ENCODE assay signal across 30 cellular contexts in the genomic region with DNA sequence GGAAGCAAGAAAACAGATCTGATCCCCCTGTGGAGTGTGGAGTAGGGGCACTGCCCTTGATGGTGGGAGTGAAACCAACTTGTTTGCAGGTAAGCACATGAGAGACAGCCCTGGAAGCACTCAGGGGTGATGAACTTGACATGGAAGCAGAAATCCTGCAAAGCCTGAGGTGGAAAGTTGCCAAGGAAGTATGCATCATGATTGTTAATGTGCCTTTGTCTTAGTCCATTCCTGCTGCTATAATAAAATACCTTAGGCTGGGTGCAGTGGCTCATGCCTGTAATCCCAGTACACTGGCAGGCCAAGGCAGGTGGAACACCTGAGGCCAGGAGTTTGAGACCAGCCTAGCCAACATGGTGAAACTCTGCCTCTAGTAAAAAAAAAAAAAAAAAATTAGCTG. TPM values are rescaled to one million over a fixed set of nuclear protein-coding genes. Genes with fewer than 3 reads are reported as not detected.
DNase-seq lines count a peak whose midpoint lies in the region; ATAC-seq, FAIRE-seq and TF ChIP-seq lines count a peak whose summit lies in the region.
"Had no signal": no experiment of that assay in that cellular context is flagged by ENCODE, and none has a peak within 500 bp of the region (broad histone marks: within the 10 kb centered on the region; RNA-seq: fewer than 3 reads in every experiment).

No MANE protein-coding gene starts in this region.

- TF ChIP-seq CTCF in mammary epithelial cell (conservative IDR thresholded peaks at IDR 0.05 in 1 of 2, IDR thresholded peaks at IDR 0.05 in 1 of 2; ENCODE audit: extremely low read depth in 1 of 2, insufficient read depth in 1 of 2, low read depth in 1 of 2, low read length in 2 of 2) (no peak), foreskin fibroblast (IDR thresholded peaks at IDR 0.05; ENCODE audit: low read depth, low read length) (no peak)

- H3K27ac ChIP-seq in mammary epithelial cell (ENCODE audit: insufficient read depth, low read depth, low read length) (no peak overlapping the region), small intestine (ENCODE audit: low read depth in 1 of 2, low read length in 1 of 2) (no peak overlapping the region)
- H3K27ac ChIP-seq: adrenal gland, coronary artery, ovary, right atrium auricular region, vagina, VCaP had no signal

- H3K36me3 ChIP-seq in mammary epithelial cell (ENCODE audit: insufficient read depth, low read length), result no peaks in the 10 kb centered on the region
- no peaks in the 10 kb centered on the region for H3K36me3 ChIP-seq in small intestine (ENCODE audit: control insufficient read depth in 2 of 2, insufficient read depth in 2 of 2, low read length in 2 of 2)
- H3K36me3 ChIP-seq: adrenal gland, heart left ventricle, left ventricle myocardium inferior, ovary, right atrium auricular region, vagina had no signal

- H3K9me3 ChIP-seq in mammary epithelial cell (replicated peaks; ENCODE audit: insufficient read depth, low read length) (no peaks in the 10 kb centered on the region), small intestine (ENCODE audit: control insufficient read depth, low read depth) (no peaks in the 10 kb centered on the region)
- H3K9me3 ChIP-seq: ovary had no signal

- H3K4me1 ChIP-seq in mammary epithelial cell (ENCODE audit: insufficient read depth, low read length) (peaks cover 10% of the 10 kb centered on the region), small intestine (ENCODE audit: control insufficient read depth in 2 of 2, insufficient read depth in 1 of 2, low read depth in 1 of 2, low read length in 1 of 2) (no peaks in the 10 kb centered on the region)

- FAIRE-seq in small intestine (lab: Jason Lieb, UNC) (no peak), GM19239 (lab: Jason Lieb, UNC) (no peak)
- FAIRE-seq: G401.6, H1 had no signal

- no TSS peak for BruUV-seq in mammary epithelial cell (replicated peaks; lab: Mats Ljungman, UMichigan)

- dilution Hi-C loops in mammary epithelial cell (cut with HindIII; ENCODE audit: low sequenced_read_pairs), result no loop called here

- in situ Hi-C loops in mammary epithelial cell (cut with MboI; ENCODE audit: low sequenced_read_pairs in 2 of 2), result loop anchor here in 1 of 2 donors (25.0 kb wide), 1 partner anchor 378 kb away; no protein-coding TSS in a partner anchor

- H3K4me2 ChIP-seq in mammary epithelial cell (ENCODE audit: insufficient read depth, low read depth, low read length), result no peak overlapping the region

- ATAC-seq in HG02588 (IDR thresholded peaks at IDR 0.05; ENCODE audit: unreplicated experiment), result no peak
- ATAC-seq: natural killer cell treated with Interleukin-12 subunit alpha and Interleukin-12 subunit beta and Interleukin-15 and Interleukin-18, amount 100 ng/mL, for 72 hours; Right ventricle myocardium inferior; stimulated activated memory B cell treated with anti-CD40 and anti-IgM and Interleukin-4, amounts not matched to agents 10 μg/mL and 1 μg/mL and 100 μg/mL, for 72 hours had no signal

- CTCF ChIA-PET in mammary epithelial cell (lab: Charles Lee; ENCODE audit: low non-redundant PET), result no interaction called here

- no peaks in the 10 kb centered on the region for H3K27me3 ChIP-seq in mammary epithelial cell (ENCODE audit: insufficient read depth, low read length)
- no peaks in the 10 kb centered on the region for H3K27me3 ChIP-seq in small intestine (ENCODE audit: control insufficient read depth in 2 of 2, insufficient read depth in 2 of 2, low read length in 2 of 2)
- H3K27me3 ChIP-seq: adrenal gland, heart left ventricle, ovary, right atrium auricular region, vagina had no signal

- intact Hi-C loops in mammary epithelial cell (cut with micrococcal nuclease), result no loop called here

- no peak overlapping the region for H2AFZ ChIP-seq in mammary epithelial cell (ENCODE audit: low read depth, low read length)

- peak; percentile 20 for DNase-seq in HPDE6-E6E7 (ENCODE audit: extremely low spot score)
- peak; percentile 58 for DNase-seq in mammary epithelial cell
- DNase-seq in foreskin fibroblast, result peak; percentile 10 to 61
- peak; percentile 37 for DNase-seq in small intestine
- DNase-seq in iPS-NIHi11 (ENCODE audit: low spot score), result no peak
- DNase-seq in GM19239 (ENCODE audit: insufficient read length, low spot score), result no peak
- DNase-seq: activated CD4-positive, alpha-beta T cell treated with anti-CD3 and anti-CD28 coated beads for 48 hours; activated naive CD4-positive, alpha-beta T cell treated with Interleukin-2 at 50 U/mL for 16 hours; activated T-cell treated with anti-CD3 and anti-CD28 coated beads, Interleukin-2, amount 50 U/mL, for 24 hours; adrenal gland; DMS 273 treated with DMSO at 0.1 percent for 48 hours; endodermal cell; heart left ventricle; left ventricle myocardium inferior; NCI-H1105; NCI-H2029; NCI-H345; NCI-H774; ovary; stimulated activated CD4-positive, alpha-beta T cell treated with anti-CD3 and anti-CD28 coated beads, Interleukin-4, amount 100 ng/mL, for 1 hour had no signal

- H3K79me2 ChIP-seq in mammary epithelial cell (ENCODE audit: insufficient read depth, low read length), result no peaks in the 10 kb centered on the region

- H4K20me1 ChIP-seq in mammary epithelial cell (ENCODE audit: insufficient read depth, low read length), result no peaks in the 10 kb centered on the region

- H3K4me3 ChIP-seq in mammary epithelial cell (replicated peaks in 1 of 3; ENCODE audit: insufficient read depth in 1 of 3, low read depth in 2 of 3, low read length in 3 of 3) (no peak overlapping the region), foreskin fibroblast (ENCODE audit: low read depth in 1 of 2, low read length in 2 of 2) (no peak overlapping the region), small intestine (ENCODE audit: low read depth in 1 of 2, low read length in 2 of 2) (no peak overlapping the region)
- H3K4me3 ChIP-seq: adrenal gland, coronary artery, heart left ventricle, left ventricle myocardium inferior, ovary, right atrium auricular region, vagina had no signal

- no peak overlapping the region for H3K9ac ChIP-seq in mammary epithelial cell (ENCODE audit: insufficient read depth, low read length)

RNA-seq across cellular contexts. Expression of a gene that starts 40.2 kb away (rescaled TPM):
- 100 to 1,000 TPM in 1 of 2 donors, 10 to 100 TPM in 1; 54.7 to 137 TPM for total RNA-seq in mammary epithelial cell
- 30.0 TPM for polyA plus RNA-seq in mammary epithelial cell
- polyA minus RNA-seq in mammary epithelial cell, result 17.6 TPM
- 100 to 1,000 TPM in 1 of 3 donors, 10 to 100 TPM in 2; 78.1 to 100 (median 80.5) TPM for polyA plus RNA-seq in small intestine

Comparison
In these comparisons a context has a peak if more than half of its experiments do, and no peak if none do; other contexts are left out.
1. DNase-seq: peak in HPDE6-E6E7 (single experiment), mammary epithelial cell (single experiment), foreskin fibroblast (2 of 2) and small intestine (single experiment); none in iPS-NIHi11 (single experiment) and GM19239 (single experiment).